In genomic region chr12:99984271-99985128, GRCh38 we compare ENCODE assay signal across 8 cellular contexts. TPM values are rescaled to one million over a fixed set of nuclear protein-coding genes. Genes with fewer than 3 reads are reported as not detected.
A peak's percentile ranks its signal among the peaks of the same experiment; 100 is the strongest.
DNase-seq lines count a peak whose midpoint lies in the region; ATAC-seq and TF ChIP-seq lines count a peak whose summit lies in the region.

Gene ANKS1B, minus strand, starts transcription at chr12:99984936. Its CDS starts 699 bp downstream, at chr12:99984237.

- DNase-seq in M059J (ENCODE audit: low read depth) (peak; percentile 60), SJSA1 (ENCODE audit: low read depth in 1 of 2, low spot score in 2 of 2) (no peak), dorsolateral prefrontal cortex (peak in 7 of 10 donors; percentile 45 to 72 (median 60)), lower leg skin (ENCODE audit: low spot score in 2 of 2) (no peak), substantia nigra (lab: John Stamatoyannopoulos, UW) (peak in 28 of 49 donors; percentile 3 to 81 (median 22)), activated gamma-delta T cell (lab: John Stamatoyannopoulos, UW) (no peak)

- 1 to 2% methylated on average over 35 to 49 of the region's 98 CpGs for WGBS in lower leg skin, 2 donors

- H3K27me3 ChIP-seq in DOHH2 (ENCODE audit: control insufficient read depth, low read length) (peaks cover 37% of the 10 kb centered on the region), SJSA1 (replicated peaks) (peaks cover 53% of the 10 kb centered on the region), dorsolateral prefrontal cortex (no peaks in the 10 kb centered on the region)

- H3K9me3 ChIP-seq in DOHH2 (ENCODE audit: control insufficient read depth, insufficient read depth, low read length) (no peaks in the 10 kb centered on the region), SJSA1 (replicated peaks) (no peaks in the 10 kb centered on the region)

- peak within 1 kb of the TSS; percentile 57 for H3K4me3 ChIP-seq in DOHH2 (ENCODE audit: low read length)
- H3K4me3 ChIP-seq in SJSA1, result peak within 1 kb of the TSS; percentile 35
- peak within 1 kb of the TSS; percentile 42 to 82 (median 66) for H3K4me3 ChIP-seq in dorsolateral prefrontal cortex
- peak within 1 kb of the TSS; percentile 65 for H3K4me3 ChIP-seq in lower leg skin (ENCODE audit: low read depth, poor library complexity, severe bottlenecking)

- H3K4me1 ChIP-seq in DOHH2 (ENCODE audit: control insufficient read depth, low read length), result peaks cover 5% of the 10 kb centered on the region
- H3K4me1 ChIP-seq in SJSA1 (replicated peaks), result peaks cover 5% of the 10 kb centered on the region

- intact Hi-C loops in dorsolateral prefrontal cortex (cut with DNase I), result no loop called here
- intact Hi-C loops in lower leg skin (cut with DNase I; ENCODE audit: low total_unique reads), result no loop called here

- H4K20me1 ChIP-seq in DOHH2 (ENCODE audit: control insufficient read depth, insufficient read depth, low read depth, low read length), result no peaks in the 10 kb centered on the region

- no peaks in the 10 kb centered on the region for H3K79me2 ChIP-seq in DOHH2 (ENCODE audit: control insufficient read depth, low read length)

- no peaks in the 10 kb centered on the region for H3K9me2 ChIP-seq in DOHH2 (replicated peaks; ENCODE audit: control insufficient read depth, low read length)

- ATAC-seq in GM21576 (IDR thresholded peaks at IDR 0.05; ENCODE audit: unreplicated experiment), result peak; percentile 48

- no peaks in the 10 kb centered on the region for H3K36me3 ChIP-seq in DOHH2 (ENCODE audit: control insufficient read depth, low read length)
- H3K36me3 ChIP-seq in SJSA1, result no peaks in the 10 kb centered on the region

- no peak for TF ChIP-seq POLR2A in lower leg skin (IDR thresholded peaks at IDR 0.05)

- H3K27ac ChIP-seq in DOHH2 (ENCODE audit: low read depth, low read length) (no peak within 1 kb of the TSS), SJSA1 (no peak within 1 kb of the TSS), dorsolateral prefrontal cortex (peak within 1 kb of the TSS in 55 of 59 donors; percentile 22 to 91 (median 73)), substantia nigra (ENCODE audit: low read depth, low read length, poor library complexity, severe bottlenecking) (peak within 1 kb of the TSS; percentile 17)

- no peaks in the 10 kb centered on the region for H3F3A ChIP-seq in DOHH2 (ENCODE audit: control insufficient read depth, insufficient read depth)

- peak within 1 kb of the TSS; percentile 58 for H3K4me2 ChIP-seq in DOHH2 (ENCODE audit: low read length)

- TF ChIP-seq CTCF in DOHH2 (IDR thresholded peaks at IDR 0.05; ENCODE audit: low read depth, low read length, poor library complexity, severe bottlenecking) (no peak), dorsolateral prefrontal cortex (IDR thresholded peaks at IDR 0.05 in 54 of 56, conservative IDR thresholded peaks at IDR 0.05 in 2 of 56; ENCODE audit: low read depth in 1 of 56, partially characterized antibody in 56 of 56) (no peak), lower leg skin (IDR thresholded peaks at IDR 0.05) (no peak)

RNA-seq across cellular contexts. Expression of gene ANKS1B, which starts in this region (rescaled TPM):
- 0.52 and 4.1 TPM in 2 replicates for total RNA-seq in M059J (2014; rRNA removed; shearing (Covaris generic))
- not detected in 2 replicates for total RNA-seq in SJSA1 (2014; rRNA removed; shearing (Covaris generic))
- 100 to 1,000 TPM; 251 to 457 (median 368) TPM for total RNA-seq in dorsolateral prefrontal cortex
- total RNA-seq in lower leg skin, result 1 to 10 TPM; 1.5 to 5.5 (median 4.4) TPM

Comparison
In these comparisons a context has a peak if more than half of its experiments do, and no peak if none do; other contexts are left out.
1. RNA of gene ANKS1B (total RNA-seq): 251 to 457 TPM in dorsolateral prefrontal cortex; 1.5 to 5.5 TPM in lower leg skin, 0.52 to 4.1 TPM in M059J and not detected in SJSA1; every median in the first group is over 10 times any median in the second.
2. H3K27ac ChIP-seq: peak in dorsolateral prefrontal cortex (55 of 59) and substantia nigra (single experiment); none in DOHH2 (single experiment) and SJSA1 (single experiment).
3. DNase-seq: peak in M059J (single experiment), dorsolateral prefrontal cortex (7 of 10) and substantia nigra (28 of 49); none in SJSA1 (0 of 2), lower leg skin (0 of 2) and activated gamma-delta T cell (single experiment).
4. Peak in every context shown above with its lines, with median percentiles within 50 percentile points of each other: H3K4me3 ChIP-seq.